8 cellular contexts compared by ENCODE assay signal in genomic region chr12:112013601-112014402, GRCh38. TPM values are rescaled to one million over a fixed set of nuclear protein-coding genes. Genes with fewer than 3 reads are reported as not detected.
DNase-seq lines count a peak whose midpoint lies in the region; ATAC-seq and TF ChIP-seq lines count a peak whose summit lies in the region.

No MANE protein-coding gene starts in this region.

- TF ChIP-seq CTCF in C4-2B (conservative IDR thresholded peaks at IDR 0.05) (peak; percentile 26; the same call in 1 of the 2 replicates), GM20000 (IDR thresholded peaks at IDR 0.05; ENCODE audit: extremely low read depth, missing control alignments) (no peak), PC-9 (conservative IDR thresholded peaks at IDR 0.05) (no peak; the same call in 1 of the 2 replicates), neural cell (IDR thresholded peaks at IDR 0.05; ENCODE audit: poor library complexity, severe bottlenecking) (peak; percentile 34)

- H2AFZ ChIP-seq in PC-9 (peak overlapping the region; percentile 90), neural cell (ENCODE audit: low read depth, low read length) (peak overlapping the region; percentile 65)

- TF ChIP-seq EP300 in neural cell (conservative IDR thresholded peaks at IDR 0.05; ENCODE audit: poor library complexity, severe bottlenecking) = peak; percentile 32

- H3K9ac ChIP-seq in neural cell (ENCODE audit: low read length) = peak overlapping the region; percentile 99

- H3K27ac ChIP-seq in C4-2B (peak overlapping the region; percentile 95), PC-9 (peak overlapping the region; percentile 88), neural cell (ENCODE audit: low read length) (peak overlapping the region; percentile 99)

- no peaks in the 10 kb centered on the region for H3K27me3 Mint-ChIP-seq in activated T-helper 1 cell treated with anti-CD3 and anti-CD28 coated beads, Interleukin-12 subunit alpha, Interleukin-12 subunit beta, Interleukin-2, Interleukin-4 antibody, amounts not matched to agents 30 ng/mL and 10 ng/mL and 1 ng/mL, durations not matched to agents 14 hours and 24 hours and 36 hours (ENCODE audit: insufficient read depth)
- H3K27me3 Mint-ChIP-seq in stimulated activated naive CD8-positive, alpha-beta T cell treated with anti-CD3 and anti-CD28 coated beads, Interleukin-15, amount 100 ng/mL, for 72 hours = no peaks in the 10 kb centered on the region

- H3K79me2 ChIP-seq in PC-9 (ENCODE audit: low read depth) (peaks cover 71% of the 10 kb centered on the region), neural cell (replicated peaks; ENCODE audit: insufficient read depth, low read length) (peaks cover 31% of the 10 kb centered on the region)

- H4K20me1 ChIP-seq in PC-9 (ENCODE audit: insufficient read depth) = peaks cover 19% of the 10 kb centered on the region; the same call in 1 of the 2 replicates
- H4K20me1 ChIP-seq in neural cell (ENCODE audit: insufficient read depth) = no peaks in the 10 kb centered on the region

- BruUV-seq in PC-9 (replicated peaks; lab: Mats Ljungman, UMichigan) = no TSS peak

- peaks cover 44% of the 10 kb centered on the region for H3K4me1 ChIP-seq in PC-9 (replicated peaks; ENCODE audit: insufficient read depth)

- peaks cover 59% of the 10 kb centered on the region for H3K4me1 Mint-ChIP-seq in activated T-helper 1 cell treated with anti-CD3 and anti-CD28 coated beads, Interleukin-12 subunit alpha, Interleukin-12 subunit beta, Interleukin-2, Interleukin-4 antibody, amounts not matched to agents 30 ng/mL and 10 ng/mL and 1 ng/mL, durations not matched to agents 14 hours and 24 hours and 36 hours (ENCODE audit: low read depth)
- H3K4me1 Mint-ChIP-seq in stimulated activated naive CD8-positive, alpha-beta T cell treated with anti-CD3 and anti-CD28 coated beads, Interleukin-15, amount 100 ng/mL, for 72 hours = peaks cover 66% of the 10 kb centered on the region

- ATAC-seq in stimulated activated naive CD8-positive, alpha-beta T cell treated with anti-CD3 and anti-CD28 coated beads, Interleukin-15, amount 100 ng/mL, for 72 hours = peak; percentile 75

- H3K4me3 Mint-ChIP-seq in activated T-helper 1 cell treated with anti-CD3 and anti-CD28 coated beads, Interleukin-12 subunit alpha, Interleukin-12 subunit beta, Interleukin-2, Interleukin-4 antibody, amounts not matched to agents 30 ng/mL and 10 ng/mL and 1 ng/mL, durations not matched to agents 14 hours and 24 hours and 36 hours = peak overlapping the region; percentile 87
- peak overlapping the region; percentile 79 to 94 for H3K4me3 Mint-ChIP-seq in stimulated activated naive CD8-positive, alpha-beta T cell treated with anti-CD3 and anti-CD28 coated beads, Interleukin-15, amount 100 ng/mL, for 72 hours

- intact Hi-C loops in PC-9 (cut with micrococcal nuclease; ENCODE audit: unreplicated experiment) = loop anchor here (2.0 to 5.0 kb wide), 4 partner anchors 69 to 442 kb away; partner anchors contain the start of genes MAPKAPK5 and PTPN11
- intact Hi-C loops in activated T-helper 1 cell treated with anti-CD3 and anti-CD28 coated beads, Interleukin-12 subunit alpha, Interleukin-12 subunit beta, Interleukin-2, Interleukin-4 antibody, amounts not matched to agents 30 ng/mL and 10 ng/mL and 1 ng/mL, durations not matched to agents 14 hours and 24 hours and 36 hours (cut with micrococcal nuclease) = loop anchor here (1.0 to 5.0 kb wide), 13 partner anchors 12 to 611 kb away; partner anchors contain the start of genes ATXN2, HECTD4, MAPKAPK5 and NAA25

- H3K9me3 Mint-ChIP-seq in activated T-helper 1 cell treated with anti-CD3 and anti-CD28 coated beads, Interleukin-12 subunit alpha, Interleukin-12 subunit beta, Interleukin-2, Interleukin-4 antibody, amounts not matched to agents 30 ng/mL and 10 ng/mL and 1 ng/mL, durations not matched to agents 14 hours and 24 hours and 36 hours = peaks cover 7% of the 10 kb centered on the region
- H3K9me3 Mint-ChIP-seq in stimulated activated naive CD8-positive, alpha-beta T cell treated with anti-CD3 and anti-CD28 coated beads, Interleukin-15, amount 100 ng/mL, for 72 hours = peaks cover 8% of the 10 kb centered on the region in 2 donors

- peak overlapping the region; percentile 87 for H3K4me2 ChIP-seq in PC-9
- peak overlapping the region; percentile 47 for H3K4me2 ChIP-seq in neural cell (ENCODE audit: low read length)

- peaks cover 55% of the 10 kb centered on the region for H3F3A ChIP-seq in PC-9 (ENCODE audit: insufficient read depth, low read depth)
- peaks cover 3% of the 10 kb centered on the region for H3F3A ChIP-seq in neural cell (ENCODE audit: insufficient read depth, low read length, poor library complexity, severe bottlenecking)

- CTCF ChIA-PET in PC-9 (lab: Charles Lee) = interaction anchor here (0.5 kb wide), 1 partner anchor 96 kb away, joined by 8 read pairs; no protein-coding TSS in a partner anchor

- H3K27me3 ChIP-seq in PC-9 (ENCODE audit: insufficient read depth, low read depth) (no peaks in the 10 kb centered on the region), neural cell (ENCODE audit: insufficient read depth, low read depth, low read length) (no peaks in the 10 kb centered on the region)

- no peaks in the 10 kb centered on the region for H3K9me2 ChIP-seq in PC-9 (ENCODE audit: insufficient read depth)
- H3K9me2 ChIP-seq in neural cell (ENCODE audit: insufficient read depth, low read length) = no peaks in the 10 kb centered on the region

- DNase-seq in GM20000 (ENCODE audit: low spot score) = peak; percentile 21
- peak; percentile 40 for DNase-seq in HuH-7 (ENCODE audit: low spot score)
- peak; percentile 73 to 81 for DNase-seq in PC-9
- DNase-seq in activated T-helper 1 cell treated with anti-CD3 and anti-CD28 coated beads, Interleukin-12 subunit alpha, Interleukin-12 subunit beta, Interleukin-2, Interleukin-4 antibody, amounts not matched to agents 30 ng/mL and 10 ng/mL and 1 ng/mL, durations not matched to agents 14 hours and 24 hours and 36 hours (ENCODE audit: low spot score) = peak; percentile 66
- peak; percentile 66 for DNase-seq in fibroblast of peridontal ligament (ENCODE audit: extremely low read depth)
- DNase-seq in stimulated activated naive CD8-positive, alpha-beta T cell treated with anti-CD3 and anti-CD28 coated beads, Interleukin-15, amount 100 ng/mL, for 72 hours = peak; percentile 70 to 80

- H3K36me3 Mint-ChIP-seq in activated T-helper 1 cell treated with anti-CD3 and anti-CD28 coated beads, Interleukin-12 subunit alpha, Interleukin-12 subunit beta, Interleukin-2, Interleukin-4 antibody, amounts not matched to agents 30 ng/mL and 10 ng/mL and 1 ng/mL, durations not matched to agents 14 hours and 24 hours and 36 hours (ENCODE audit: low read depth) = peaks cover 40% of the 10 kb centered on the region

- POLR2A ChIA-PET in PC-9 (lab: Charles Lee; ENCODE audit: unreplicated experiment) = interaction anchor here (0.5 to 0.8 kb wide), 6 partner anchors 68 to 1318 kb away, joined by 3 to 10 read pairs (median 4); no protein-coding TSS in a partner anchor

- no peak for TF ChIP-seq RAD21 in neural cell (conservative IDR thresholded peaks at IDR 0.05)

- peak overlapping the region; percentile 89 for H3K27ac Mint-ChIP-seq in activated T-helper 1 cell treated with anti-CD3 and anti-CD28 coated beads, Interleukin-12 subunit alpha, Interleukin-12 subunit beta, Interleukin-2, Interleukin-4 antibody, amounts not matched to agents 30 ng/mL and 10 ng/mL and 1 ng/mL, durations not matched to agents 14 hours and 24 hours and 36 hours
- H3K27ac Mint-ChIP-seq in stimulated activated naive CD8-positive, alpha-beta T cell treated with anti-CD3 and anti-CD28 coated beads, Interleukin-15, amount 100 ng/mL, for 72 hours = peak overlapping the region; percentile 97 to 99

- H3K36me3 ChIP-seq in PC-9 (ENCODE audit: low read depth) (peaks cover 15% of the 10 kb centered on the region), neural cell (ENCODE audit: insufficient read depth, low read length) (peaks cover 9% of the 10 kb centered on the region)

- H3K9me3 ChIP-seq in PC-9 (ENCODE audit: insufficient read depth, low read depth) (no peaks in the 10 kb centered on the region), neural cell (ENCODE audit: low read length) (no peaks in the 10 kb centered on the region)

- H3K4me3 ChIP-seq in PC-9 (peak overlapping the region; percentile 86), neural cell (ENCODE audit: low read length) (peak overlapping the region; percentile 88)

TF ChIP-seq in neural cell, 6 proteins besides CTCF, POLR2A, EP300 and RAD21 (continues in another document):
- TF ChIP-seq POLR2AphosphoS5 (IDR thresholded peaks at IDR 0.05) (peak; percentile 91), MXI1 (conservative IDR thresholded peaks at IDR 0.05; ENCODE audit: poor library complexity, severe bottlenecking) (peak; percentile 40), TAF1 (IDR thresholded peaks at IDR 0.05; ENCODE audit: low read depth) (peak; percentile 67), EZH2 (IDR thresholded peaks at IDR 0.05; ENCODE audit: borderline replicate concordance, insufficient read depth, low read length, poor library complexity, severe bottlenecking) (no peak), SMC3 (conservative IDR thresholded peaks at IDR 0.05; ENCODE audit: poor library complexity) (peak; percentile 6)

RNA-seq across cellular contexts. Expression of gene ERP29, which starts 0.6 kb away (rescaled TPM):
- 131 and 154 TPM in 2 replicates for total RNA-seq in PC-9 (2021)
- 60.9 and 62.5 TPM in 2 replicates for total RNA-seq in activated T-helper 1 cell treated with anti-CD3 and anti-CD28 coated beads, Interleukin-12 subunit alpha, Interleukin-12 subunit beta, Interleukin-2, Interleukin-4 antibody, amounts not matched to agents 30 ng/mL and 10 ng/mL and 1 ng/mL, durations not matched to agents 14 hours and 24 hours and 36 hours
- polyA plus RNA-seq in neural cell = 159 and 172 TPM in 2 replicates
- 41.4 and 59.7 TPM in 2 replicates for polyA minus RNA-seq in neural cell

RNA-seq across cellular contexts. Expression of gene TMEM116, which starts 0.8 kb away (rescaled TPM):
- total RNA-seq in PC-9 (2021) = 21.9 and 23.4 TPM in 2 replicates
- total RNA-seq in activated T-helper 1 cell treated with anti-CD3 and anti-CD28 coated beads, Interleukin-12 subunit alpha, Interleukin-12 subunit beta, Interleukin-2, Interleukin-4 antibody, amounts not matched to agents 30 ng/mL and 10 ng/mL and 1 ng/mL, durations not matched to agents 14 hours and 24 hours and 36 hours = 10.6 and 11.0 TPM in 2 replicates
- polyA plus RNA-seq in neural cell = 15.4 and 17.7 TPM in 2 replicates
- polyA minus RNA-seq in neural cell = 24.0 and 26.5 TPM in 2 replicates

Comparison
In these comparisons a context has a peak if more than half of its experiments do, and no peak if none do; other contexts are left out.
1. Peak in every context shown above with its lines: DNase-seq, ATAC-seq, H3K4me3 ChIP-seq and H3K27ac ChIP-seq.
2. CTCF ChIP-seq: peak in C4-2B (single experiment) and neural cell (single experiment); none in GM20000 (single experiment) and PC-9 (single experiment).
3. DNase-seq: peak in every context shown above with its lines; median percentile 77 in PC-9; 75 in stimulated activated naive CD8-positive, alpha-beta T cell treated with anti-CD3 and anti-CD28 coated beads, Interleukin-15, amount 100 ng/mL, for 72 hours; 66 in activated T-helper 1 cell treated with anti-CD3 and anti-CD28 coated beads, Interleukin-12 subunit alpha, Interleukin-12 subunit beta, Interleukin-2, Interleukin-4 antibody, amounts not matched to agents 30 ng/mL and 10 ng/mL and 1 ng/mL, durations not matched to agents 14 hours and 24 hours and 36 hours; 66 in fibroblast of peridontal ligament; 40 in HuH-7; 21 in GM20000.